ENCODE assay signal across 7 cellular contexts in genomic region chr17:20381358-20382298, GRCh38.
A peak's percentile ranks its signal among the peaks of the same experiment; 100 is the strongest.
DNase-seq lines count a peak whose midpoint lies in the region; ATAC-seq and TF ChIP-seq lines count a peak whose summit lies in the region.
"Not testable (repeated sequence)": the region's sequence is repeated elsewhere in the genome, so short reads cannot be mapped to it uniquely, and the experiment has no call there.

No MANE protein-coding gene starts in this region.

- intact Hi-C loops in activated CD4-positive, alpha-beta T cell treated with anti-CD3 and anti-CD28 coated beads for 36 hours (cut with DNase I, micrococcal nuclease): not testable (repeated sequence)

- H3K27me3 Mint-ChIP-seq in activated CD4-positive, alpha-beta T cell treated with anti-CD3 and anti-CD28 coated beads for 36 hours: not testable (repeated sequence)

- H3K4me3 ChIP-seq in Jurkat, Clone E6-1 (ENCODE audit: low read length); cardiac fibroblast (replicated peaks in 1 of 2; ENCODE audit: low read depth in 2 of 2, low read length in 2 of 2): not testable (repeated sequence)

- not testable (repeated sequence) for H3K27ac Mint-ChIP-seq in activated CD4-positive, alpha-beta T cell treated with anti-CD3 and anti-CD28 coated beads for 36 hours

- not testable (repeated sequence) for H3K36me3 Mint-ChIP-seq in activated CD4-positive, alpha-beta T cell treated with anti-CD3 and anti-CD28 coated beads for 36 hours (ENCODE audit: low read depth)

- POLR2A ChIA-PET in activated CD4-positive, alpha-beta T cell treated with anti-CD3 and anti-CD28 coated beads for 36 hours (lab: Charles Lee): not testable (repeated sequence)

- CTCF ChIA-PET in activated CD4-positive, alpha-beta T cell treated with anti-CD3 and anti-CD28 coated beads for 36 hours (lab: Charles Lee): not testable (repeated sequence)

- peak; percentile 47 for TF ChIP-seq CTCF in cardiac fibroblast (IDR thresholded peaks at IDR 0.05; ENCODE audit: low read depth, low read length)

- DNase-seq in G401 (ENCODE audit: low spot score) (peak; percentile 69), NCI-H748 (lab: John Stamatoyannopoulos, UW; ENCODE audit: unreplicated experiment) (peak; percentile 71), cardiac fibroblast (ENCODE audit: low read depth in 2 of 2) (peak; percentile 30 to 36), iPS-NIHi7 (ENCODE audit: extremely low spot score) (peak; percentile 13), putamen (ENCODE audit: low spot score) (peak; percentile 7)
- peak; percentile 38 for DNase-seq in Jurkat, Clone E6-1 (ENCODE audit: low read depth, low spot score)
- DNase-seq in activated CD4-positive, alpha-beta T cell treated with anti-CD3 and anti-CD28 coated beads for 36 hours: peak; percentile 49

- in situ Hi-C loops in G401 (cut with HindIII; ENCODE audit: low sequenced_read_pairs): not testable (repeated sequence)

- H3K4me1 Mint-ChIP-seq in activated CD4-positive, alpha-beta T cell treated with anti-CD3 and anti-CD28 coated beads for 36 hours: not testable (repeated sequence)

- peak overlapping the region; percentile 48 for H3K4me3 Mint-ChIP-seq in activated CD4-positive, alpha-beta T cell treated with anti-CD3 and anti-CD28 coated beads for 36 hours

- not testable (repeated sequence) for H3K9me3 Mint-ChIP-seq in activated CD4-positive, alpha-beta T cell treated with anti-CD3 and anti-CD28 coated beads for 36 hours (ENCODE audit: low read depth)

- peak; percentile 81 for ATAC-seq in activated CD4-positive, alpha-beta T cell treated with anti-CD3 and anti-CD28 coated beads for 36 hours

Comparison
In these comparisons a context has a peak if more than half of its experiments do, and no peak if none do; other contexts are left out.
1. DNase-seq: peak in every context shown above with its lines; median percentile 71 in NCI-H748; 69 in G401; 49 in activated CD4-positive, alpha-beta T cell treated with anti-CD3 and anti-CD28 coated beads for 36 hours; 38 in Jurkat, Clone E6-1; 33 in cardiac fibroblast; 13 in iPS-NIHi7; 7 in putamen.